19 cellular contexts compared by ENCODE assay signal in the genomic region with DNA sequence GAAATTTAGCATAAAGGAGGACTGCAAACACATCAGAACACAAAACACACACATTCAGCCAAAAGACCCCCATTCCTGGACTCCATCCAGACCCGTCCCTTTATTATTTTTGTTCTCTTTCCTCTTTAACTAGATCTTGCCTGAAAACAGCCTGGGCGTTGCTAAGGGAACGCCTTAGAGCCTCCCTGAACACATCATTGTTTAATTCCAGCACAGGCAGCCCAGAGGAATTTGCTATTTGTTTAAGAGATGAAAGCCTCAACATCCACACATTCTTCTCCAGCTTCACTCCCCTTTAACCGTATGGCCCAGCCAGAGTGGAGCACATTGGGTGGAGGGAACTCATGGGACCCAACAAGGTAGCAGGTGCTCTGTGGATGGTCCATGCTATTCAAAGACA. TPM values are rescaled to one million over a fixed set of nuclear protein-coding genes. Genes with fewer than 3 reads are reported as not detected.
DNase-seq lines count a peak whose midpoint lies in the region; ATAC-seq, FAIRE-seq and TF ChIP-seq lines count a peak whose summit lies in the region.
"Had no signal": no experiment of that assay in that cellular context is flagged by ENCODE, and none has a peak within 500 bp of the region (broad histone marks: within the 10 kb centered on the region; RNA-seq: fewer than 3 reads in every experiment).

No MANE protein-coding gene starts in this region.

- peaks cover 15% of the 10 kb centered on the region for H3K4me1 Mint-ChIP-seq in type B pancreatic cell (ENCODE audit: unreplicated experiment)

- intact Hi-C loops in HepG2 (cut with micrococcal nuclease; ENCODE audit: unreplicated experiment) (no loop called here), right lobe of liver (cut with DNase I) (no loop called here)

- H3K4me1 ChIP-seq in HepG2 (ENCODE audit: insufficient read depth, low read length): no peaks in the 10 kb centered on the region
- H3K4me1 ChIP-seq in right lobe of liver: no peaks in the 10 kb centered on the region

- peak overlapping the region; percentile 26 for H3K4me3 Mint-ChIP-seq in type B pancreatic cell

- POLR2A ChIA-PET in HepG2 (lab: Yijun Ruan, JAX): no interaction called here

- no peaks in the 10 kb centered on the region for H3K36me3 ChIP-seq in HepG2 (replicated peaks in 1 of 2; ENCODE audit: control insufficient read depth in 1 of 2, insufficient read depth in 2 of 2, low read length in 2 of 2)
- no peaks in the 10 kb centered on the region for H3K36me3 ChIP-seq in right lobe of liver

- H3K36me3 Mint-ChIP-seq in type B pancreatic cell: no peaks in the 10 kb centered on the region

- H3K9me3 Mint-ChIP-seq in type B pancreatic cell: no peaks in the 10 kb centered on the region

- CTCF ChIA-PET in HepG2 (lab: Yijun Ruan, JAX; ENCODE audit: low intra/inter-chr PET ratio, low total read pairs): no interaction called here

- H3K4me2 ChIP-seq in HepG2 (ENCODE audit: low read depth, low read length): no peak overlapping the region
- H3K4me2 ChIP-seq: PC-9, SK-N-SH had no signal

- H3K9me3 ChIP-seq in HepG2 (ENCODE audit: low read length) (no peaks in the 10 kb centered on the region), right lobe of liver (no peaks in the 10 kb centered on the region)
- H3K9me3 ChIP-seq: SK-N-SH had no signal

- H4K20me1 ChIP-seq in HepG2 (ENCODE audit: insufficient read depth, low read length): no peaks in the 10 kb centered on the region

- no peak for ATAC-seq in HepG2
- ATAC-seq in right lobe of liver: no peak
- ATAC-seq: left lobe of liver had no signal

- DNase-seq in HepG2 (ENCODE audit: low spot score): peak; percentile 12
- DNase-seq in right lobe of liver: no peak
- DNase-seq in astrocyte of the hippocampus (ENCODE audit: low read depth, low spot score): peak; percentile 92
- DNase-seq in foreskin melanocyte: peak; percentile 11
- DNase-seq in type B pancreatic cell (ENCODE audit: extremely low spot score, unreplicated experiment): no peak
- DNase-seq in DMS79 (lab: John Stamatoyannopoulos, UW): no peak
- DNase-seq in GM12891 (ENCODE audit: insufficient read length, low spot score): no peak
- DNase-seq in stimulated activated CD8-positive, alpha-beta memory T cell treated with anti-CD3 and anti-CD28 coated beads, Interleukin-4, amount 100 ng/mL, for 48 hours: no peak
- DNase-seq: activated CD4-positive, alpha-beta T cell treated with anti-CD3 and anti-CD28 coated beads for 48 hours; activated CD8-positive, alpha-beta memory T cell treated with anti-CD3 and anti-CD28 coated beads, Interleukin-2, amount 50 U/mL, for 4 hours; Calu3; effector CD4-positive, alpha-beta T cell; H7; NCI-H1092; NCI-H526 treated with DMSO at 0.1 percent for 48 hours; PC-9; retina; SK-N-SH had no signal

- H2AFZ ChIP-seq in HepG2 (ENCODE audit: low read length): no peak overlapping the region
- H2AFZ ChIP-seq: PC-9 had no signal

- H3K27ac ChIP-seq in HepG2 (ENCODE audit: extremely low read length, insufficient read depth, low read length) (no peak overlapping the region), right lobe of liver (no peak overlapping the region)
- H3K27ac ChIP-seq: PC-9 had no signal

- H3K27me3 ChIP-seq in HepG2 (ENCODE audit: control insufficient read depth in 1 of 2, insufficient read depth in 2 of 2, low read length in 2 of 2) (peaks cover 0 to 28% of the 10 kb centered on the region in 2 experiments; a peak in 3 of 5 replicates), right lobe of liver (no peaks in the 10 kb centered on the region)

- H3K9ac ChIP-seq in HepG2 (ENCODE audit: insufficient read depth, low read depth, low read length): no peak overlapping the region
- H3K9ac ChIP-seq: SK-N-SH had no signal

- BruUV-seq in HepG2 (replicated peaks; lab: Mats Ljungman, UMichigan): no TSS peak

- no peak overlapping the region for H3K4me3 ChIP-seq in HepG2 (replicated peaks in 1 of 3; ENCODE audit: insufficient read depth in 1 of 3, low read depth in 2 of 3, low read length in 3 of 3)
- H3K4me3 ChIP-seq in right lobe of liver: no peak overlapping the region
- H3K4me3 ChIP-seq: PC-9 had no signal

- no peak for FAIRE-seq in HepG2 (lab: Jason Lieb, UNC)
- no peak for FAIRE-seq in GM12891 (lab: Jason Lieb, UNC)

- H3K79me2 ChIP-seq in HepG2 (ENCODE audit: insufficient read depth, low read length): no peaks in the 10 kb centered on the region

- no peak for TF ChIP-seq CTCF in HepG2 (CRISPR knock-in tag; IDR thresholded peaks at IDR 0.05)
- no peak for TF ChIP-seq CTCF in right lobe of liver (IDR thresholded peaks at IDR 0.05)
- TF ChIP-seq CTCF in type B pancreatic cell (conservative IDR thresholded peaks at IDR 0.05): no peak

- WGBS in HepG2 (ENCODE audit: low lambda C conversion rate): 8% methylated on average over 4 of the region's 4 CpGs
- WGBS in right lobe of liver (ENCODE audit: insufficient coverage, low coverage, low lambda C conversion rate, missing lambda C conversion rate): 63% methylated on average over 4 of the region's 4 CpGs

- TF ChIP-seq EP300 in HepG2 (IDR thresholded peaks at IDR 0.05; ENCODE audit: low read depth in 2 of 2, low read length in 2 of 2) (no peak), HepG2 (CRISPR knock-in tag; IDR thresholded peaks at IDR 0.05; ENCODE audit: borderline replicate concordance) (no peak)

- TF ChIP-seq RAD21 in HepG2 (CRISPR knock-in tag; IDR thresholded peaks at IDR 0.05): no peak

- H3K27ac Mint-ChIP-seq in type B pancreatic cell: peak overlapping the region; percentile 6

- in situ Hi-C loops in HepG2 (cut with HindIII; ENCODE audit: extremely low pct_ligation_motif_present, low pct_unique_long_range_greater_than_20kb): no loop called here

- peaks cover 27% of the 10 kb centered on the region for H3K27me3 Mint-ChIP-seq in type B pancreatic cell

- TF ChIP-seq POLR2A in HepG2 (IDR thresholded peaks at IDR 0.05; ENCODE audit: insufficient read depth in 1 of 2, low read depth in 2 of 2, low read length in 2 of 2) (no peak), right lobe of liver (IDR thresholded peaks at IDR 0.05) (no peak), GM12891 (IDR thresholded peaks at IDR 0.05; ENCODE audit: low read depth, low read length) (no peak)

TF ChIP-seq in GM12891, 5 proteins besides CTCF, POLR2A, EP300 and RAD21:
- TF ChIP-seq PAX5 (IDR thresholded peaks at IDR 0.05; ENCODE audit: insufficient read depth, low read length, severe bottlenecking) (no peak), TAF1 (IDR thresholded peaks at IDR 0.05; ENCODE audit: low read depth, low read length) (no peak), SPI1 (IDR thresholded peaks at IDR 0.05; ENCODE audit: low read depth, low read length) (no peak), POU2F2 (IDR thresholded peaks at IDR 0.05; ENCODE audit: low read depth, low read length) (no peak), POLR2AphosphoS5 (IDR thresholded peaks at IDR 0.05; ENCODE audit: low read depth, low read length) (no peak)

RNA-seq across cellular contexts. Expression of gene PODXL, which starts 44.1 kb away (rescaled TPM):
- 0.22 and 0.24 TPM in 2 replicates for total RNA-seq in HepG2 (2016; rRNA removed; fragmentation: Illumina TruSeq; extraction: Trizol)
- total RNA-seq in HepG2 (2016; cell fraction: cytosol; rRNA removed; fragmentation: Illumina TruSeq; extraction: Trizol; ENCODE audit: low read depth): 0.09 TPM in 1 of 2 replicates, not detected in the other
- 0.17 and 0.24 TPM in 2 replicates for total RNA-seq in HepG2 (2016; cell fraction: insoluble cytoplasmic fraction; rRNA removed; fragmentation: Illumina TruSeq; extraction: Trizol)
- total RNA-seq in HepG2 (2016; cell fraction: membrane; rRNA removed; fragmentation: Illumina TruSeq; extraction: Trizol): 0.12 and 0.21 TPM in 2 replicates
- total RNA-seq in HepG2 (2016; cell fraction: nucleus; rRNA removed; fragmentation: Illumina TruSeq; extraction: Trizol): 0.47 and 1.1 TPM in 2 replicates
- 0.33 and 0.54 TPM in 2 replicates for polyA plus RNA-seq in HepG2 (2011; rRNA removed)
- 0.18 and 0.35 TPM in 2 replicates for polyA plus RNA-seq in HepG2 (2011; cell fraction: cytosol; rRNA removed)
- 0.38 and 0.55 TPM in 2 replicates for polyA plus RNA-seq in HepG2 (2011; cell fraction: nucleus; rRNA removed)
- polyA plus RNA-seq in HepG2 (2012): 0.19 and 0.63 TPM in 2 replicates
- 0.01 and 0.31 TPM in 2 replicates for polyA plus RNA-seq in HepG2 (2016; cell fraction: cytosol; fragmentation: Illumina TruSeq; extraction: Trizol; ENCODE audit: low read depth)
- 0.21 and 0.25 TPM in 2 replicates for polyA plus RNA-seq in HepG2 (2016; cell fraction: insoluble cytoplasmic fraction; fragmentation: Illumina TruSeq; extraction: Trizol; ENCODE audit: low read depth)
- polyA plus RNA-seq in HepG2 (2016; cell fraction: membrane; fragmentation: Illumina TruSeq; extraction: Trizol; ENCODE audit: low read depth): 0.03 and 0.16 TPM in 2 replicates
- polyA plus RNA-seq in HepG2 (2016; cell fraction: nucleus; fragmentation: Illumina TruSeq; extraction: Trizol; ENCODE audit: insufficient read depth, low read depth): 0.69 and 1.5 TPM in 2 replicates
- polyA minus RNA-seq in HepG2 (2011; rRNA and poly(A)+ RNA removed; ENCODE audit: low replicate concordance): 0.50 and 160 TPM in 2 replicates
- polyA minus RNA-seq in HepG2 (2011; cell fraction: cytosol; rRNA and poly(A)+ RNA removed): 1.5 and 2.1 TPM in 2 replicates
- 0.75 and 1.4 TPM in 2 replicates for polyA minus RNA-seq in HepG2 (2011; cell fraction: nucleus; rRNA and poly(A)+ RNA removed)
- total RNA-seq in right lobe of liver: 10 to 100 TPM in 1 of 6 experiments, 1 to 10 TPM in 5; 2.1 to 11.4 (median 3.4) TPM
- 25.5 and 44.1 TPM in 2 replicates for total RNA-seq in type B pancreatic cell (ENCODE audit: low replicate concordance)
- 0.40 TPM for polyA plus RNA-seq in GM12891 (2012; ENCODE audit: low read depth, missing spikeins)

Comparison
In these comparisons a context has a peak if more than half of its experiments do, and no peak if none do; other contexts are left out.
1. DNase-seq: peak in HepG2 (single experiment), astrocyte of the hippocampus (single experiment) and foreskin melanocyte (single experiment); none in right lobe of liver (0 of 3), type B pancreatic cell (single experiment), DMS79 (single experiment), GM12891 (single experiment) and stimulated activated CD8-positive, alpha-beta memory T cell treated with anti-CD3 and anti-CD28 coated beads, Interleukin-4, amount 100 ng/mL, for 48 hours (single experiment).